In genomic region chr19:464146-464545, GRCh38 we compare ENCODE assay signal across 28 cellular contexts. TPM values are rescaled to one million over a fixed set of nuclear protein-coding genes. Genes with fewer than 3 reads are reported as not detected.
"Had no signal": no experiment of that assay in that cellular context is flagged by ENCODE, and none has a peak within 500 bp of the region (broad histone marks: within the 10 kb centered on the region; RNA-seq: fewer than 3 reads in every experiment).

No MANE protein-coding gene starts in this region.

- FAIRE-seq: pancreas, urothelium cell line had no signal

- H3K27ac ChIP-seq: pancreas, prostate gland, right atrium auricular region, skin epidermis, spleen, thoracic aorta, thyroid gland, tibial nerve, upper lobe of left lung, vagina had no signal

- H3K4me3 ChIP-seq: pancreas, prostate gland, right atrium auricular region, skin epidermis, smooth muscle cell, spleen, thoracic aorta, thyroid gland, tibial nerve, upper lobe of left lung, vagina had no signal

- H3K27me3 ChIP-seq: pancreas, right atrium auricular region, thyroid gland, vagina had no signal

- H3K4me1 ChIP-seq: pancreas, prostate gland had no signal

- H3K4me3 Mint-ChIP-seq: nephron progenitor cell; neural crest cell; stimulated activated memory B cell treated with anti-CD40 and anti-IgM and Interleukin-4, amounts not matched to agents 10 μg/mL and 1 μg/mL and 100 μg/mL, for 72 hours; stimulated activated naive CD8-positive, alpha-beta T cell treated with anti-CD3 and anti-CD28 coated beads, Interleukin-15, amount 100 ng/mL, for 72 hours had no signal

- DNase-seq: naive B cell; naive thymus-derived CD8-positive, alpha-beta T cell; nephron progenitor cell; retina; spleen; stimulated activated CD4-positive, alpha-beta T cell treated with anti-CD3 and anti-CD28 coated beads, Interleukin-12 subunit alpha, Interleukin-12 subunit beta, amount 100 ng/mL, for 4 hours; stimulated activated CD4-positive, alpha-beta T cell treated with anti-CD3 and anti-CD28 coated beads, Interleukin-1b, Interleukin-23, amount 100 ng/mL, for 48 hours; stimulated activated CD4-positive, alpha-beta T cell treated with anti-CD3 and anti-CD28 coated beads, Interleukin-4, amount 100 ng/mL, for 1 hour; stimulated activated CD4-positive, alpha-beta T cell treated with anti-CD3 and anti-CD28 coated beads, Interleukin-4, amount 100 ng/mL, for 4 hours; stimulated activated CD8-positive, alpha-beta memory T cell treated with anti-CD3 and anti-CD28 coated beads, Interleukin-4, amount 100 ng/mL, for 48 hours; stimulated activated naive CD4-positive, alpha-beta T cell; stimulated activated naive CD8-positive, alpha-beta T cell treated with anti-CD3 and anti-CD28 coated beads, Interleukin-15, amount 100 ng/mL, for 72 hours; stimulated activated naive CD8-positive, alpha-beta T cell treated with anti-CD3 and anti-CD28 coated beads, Interleukin-15, Interleukin-2, amounts not matched to agents 100 U/mL and 50 U/mL, for 24 hours; thyroid gland; trophoblast cell had no signal

- H3K27ac Mint-ChIP-seq: naive thymus-derived CD8-positive, alpha-beta T cell; nephron progenitor cell; stimulated activated memory B cell treated with anti-CD40 and anti-IgM and Interleukin-4, amounts not matched to agents 10 μg/mL and 1 μg/mL and 100 μg/mL, for 72 hours; stimulated activated naive CD8-positive, alpha-beta T cell treated with anti-CD3 and anti-CD28 coated beads, Interleukin-15, amount 100 ng/mL, for 72 hours had no signal

- H3K36me3 Mint-ChIP-seq: stimulated activated memory B cell treated with anti-CD40 and anti-IgM and Interleukin-4, amounts not matched to agents 10 μg/mL and 1 μg/mL and 100 μg/mL, for 72 hours had no signal

- H3K9me3 ChIP-seq: pancreas, prostate gland, right atrium auricular region, spleen, thoracic aorta, thyroid gland, tibial nerve, upper lobe of left lung, vagina had no signal

- ATAC-seq: naive thymus-derived CD8-positive, alpha-beta T cell; pancreas; sciatic nerve; stimulated activated naive CD8-positive, alpha-beta T cell treated with anti-CD3 and anti-CD28 coated beads, Interleukin-15, amount 100 ng/mL, for 72 hours; stimulated activated naive CD8-positive, alpha-beta T cell treated with anti-CD3 and anti-CD28 coated beads, Interleukin-15, Interleukin-2, amounts not matched to agents 100 U/mL and 50 U/mL, for 24 hours had no signal

- H3K4me1 Mint-ChIP-seq: stimulated activated memory B cell treated with anti-CD40 and anti-IgM and Interleukin-4, amounts not matched to agents 10 μg/mL and 1 μg/mL and 100 μg/mL, for 72 hours had no signal

- H3K4me2 ChIP-seq: smooth muscle cell had no signal

- H3K36me3 ChIP-seq: pancreas, prostate gland, right atrium auricular region, spleen, thoracic aorta, thyroid gland, tibial nerve, upper lobe of left lung, vagina had no signal

RNA-seq across cellular contexts. Expression of gene MADCAM1, which starts 32.1 kb away (rescaled TPM):
- total RNA-seq: right atrium auricular region, smooth muscle cell had no signal
- polyA plus RNA-seq: smooth muscle cell had no signal

RNA-seq across cellular contexts. Expression of gene C2CD4C, which starts 55.2 kb away (rescaled TPM):
- total RNA-seq: naive thymus-derived CD8-positive, alpha-beta T cell had no signal
- polyA plus RNA-seq: naive thymus-derived CD8-positive, alpha-beta T cell had no signal
